Comparison of ENCODE assay signal across 8 cellular contexts in the genomic region with DNA sequence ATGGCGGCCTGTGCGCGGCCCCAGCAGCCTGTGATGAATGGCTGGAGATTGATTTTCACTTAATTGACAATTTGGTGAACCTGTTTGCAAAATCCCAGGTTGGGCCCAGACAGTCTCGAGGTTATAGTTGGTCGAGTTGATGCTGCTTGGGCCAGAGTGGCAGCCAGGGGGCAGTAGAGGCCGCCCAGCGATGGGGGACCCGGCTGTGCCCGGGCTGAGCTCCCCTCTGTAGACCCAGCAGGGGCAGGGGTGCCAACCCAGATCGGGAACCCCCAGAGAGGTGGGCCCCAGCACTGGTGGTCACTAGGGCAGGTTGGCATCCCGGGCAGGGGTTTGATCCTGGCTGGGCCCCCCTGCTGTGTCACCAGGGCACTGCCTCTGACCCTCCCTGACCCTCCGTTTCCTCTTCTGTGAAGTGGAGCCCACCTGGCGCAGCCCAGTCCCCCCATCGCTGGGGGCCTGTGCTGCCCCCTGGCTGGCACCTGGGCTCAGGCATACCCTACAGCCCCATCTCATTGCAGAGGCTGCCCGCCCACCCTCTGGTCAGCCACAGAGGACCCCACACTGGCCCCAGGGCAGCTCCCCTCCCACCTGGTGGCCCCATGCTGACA. TPM values are rescaled to one million over a fixed set of nuclear protein-coding genes. Genes with fewer than 3 reads are reported as not detected.
DNase-seq lines count a peak whose midpoint lies in the region; ATAC-seq and TF ChIP-seq lines count a peak whose summit lies in the region.

No MANE protein-coding gene starts in this region.

- no peaks in the 10 kb centered on the region for H3K36me3 ChIP-seq in CD4-positive, CD25-positive, alpha-beta regulatory T cell (ENCODE audit: control insufficient read depth, insufficient read depth, low read length)
- no peaks in the 10 kb centered on the region for H3K36me3 ChIP-seq in endodermal cell (ENCODE audit: control insufficient read depth, insufficient read depth, low read length)
- no peaks in the 10 kb centered on the region for H3K36me3 ChIP-seq in neuronal stem cell (replicated peaks in 1 of 2; ENCODE audit: control insufficient read depth in 2 of 2, insufficient read depth in 2 of 2, low read length in 2 of 2)

- H3K9ac ChIP-seq in endodermal cell (ENCODE audit: extremely low read depth, low read length, poor library complexity, severe bottlenecking): no peak overlapping the region
- peak overlapping the region; percentile 24 for H3K9ac ChIP-seq in neuronal stem cell (ENCODE audit: low read depth, low read length, poor library complexity)

- no peak overlapping the region for H3K27ac Mint-ChIP-seq in CD4-positive, CD25-positive, alpha-beta regulatory T cell
- peak overlapping the region; percentile 92 for H3K27ac Mint-ChIP-seq in endodermal cell

- no peak overlapping the region for H2BK120ac ChIP-seq in neuronal stem cell (ENCODE audit: low read depth, low read length)

- no peaks in the 10 kb centered on the region for H3K9me3 ChIP-seq in CD4-positive, CD25-positive, alpha-beta regulatory T cell (ENCODE audit: control insufficient read depth in 2 of 2, low read length in 2 of 2)
- H3K9me3 ChIP-seq in endodermal cell (ENCODE audit: control insufficient read depth, low read length) (no peaks in the 10 kb centered on the region), neuronal stem cell (replicated peaks in 1 of 2; ENCODE audit: control insufficient read depth in 2 of 2, insufficient read depth in 1 of 2, low read depth in 1 of 2, low read length in 2 of 2) (no peaks in the 10 kb centered on the region)

- H3K4me1 Mint-ChIP-seq in CD4-positive, CD25-positive, alpha-beta regulatory T cell: no peaks in the 10 kb centered on the region
- peaks cover 19% of the 10 kb centered on the region for H3K4me1 Mint-ChIP-seq in endodermal cell

- H3K4me2 ChIP-seq in neuronal stem cell (ENCODE audit: insufficient read depth, low read length, poor library complexity, severe bottlenecking): no peak overlapping the region

- peak overlapping the region; percentile 53 for H2BK12ac ChIP-seq in neuronal stem cell (ENCODE audit: low read length)

- ATAC-seq in CD4-positive, CD25-positive, alpha-beta regulatory T cell (ENCODE audit: low read depth in 2 of 2): peak in 1 of 2 donors; percentile 48
- ATAC-seq in GM19455 (IDR thresholded peaks at IDR 0.05; ENCODE audit: unreplicated experiment): no peak
- no peak for ATAC-seq in HG03565 (IDR thresholded peaks at IDR 0.05; ENCODE audit: unreplicated experiment)
- no peak for ATAC-seq in HG03432 (IDR thresholded peaks at IDR 0.05; ENCODE audit: unreplicated experiment)

- H2AFZ ChIP-seq in neuronal stem cell (ENCODE audit: low read length): no peak overlapping the region

- H3K23ac ChIP-seq in neuronal stem cell (ENCODE audit: low read depth, low read length, poor library complexity): no peak overlapping the region

- peak overlapping the region; percentile 94 for H2AK5ac ChIP-seq in neuronal stem cell (ENCODE audit: low read depth, low read length)

- DNase-seq in CD4-positive, CD25-positive, alpha-beta regulatory T cell: peak; percentile 27 to 40 (median 29)
- DNase-seq in HuH-7 (ENCODE audit: low spot score) (peak; percentile 81), endodermal cell (peak; percentile 87), neuronal stem cell (ENCODE audit: low spot score) (no peak)
- DNase-seq in activated CD4-positive, alpha-beta T cell treated with anti-CD3 and anti-CD28 coated beads, Interleukin-2, amount 50 U/mL, for 1 hour: peak; percentile 48

- H3K4me1 ChIP-seq in CD4-positive, CD25-positive, alpha-beta regulatory T cell (ENCODE audit: control insufficient read depth, insufficient read depth, low read length, poor library complexity, severe bottlenecking): no peaks in the 10 kb centered on the region
- H3K4me1 ChIP-seq in endodermal cell (ENCODE audit: control insufficient read depth, insufficient read depth, low read length) (peaks cover 9% of the 10 kb centered on the region), neuronal stem cell (ENCODE audit: control insufficient read depth in 2 of 2, insufficient read depth in 1 of 2, low read depth in 1 of 2, low read length in 2 of 2) (peaks cover 13 to 28% of the 10 kb centered on the region in 2 donors)

- no peak overlapping the region for H3K27ac ChIP-seq in CD4-positive, CD25-positive, alpha-beta regulatory T cell (ENCODE audit: insufficient read depth, low read length, poor library complexity, severe bottlenecking)
- H3K27ac ChIP-seq in endodermal cell (ENCODE audit: low read depth, low read length) (no peak overlapping the region), neuronal stem cell (replicated peaks; ENCODE audit: low read length) (no peak overlapping the region)

- H3K9me3 Mint-ChIP-seq in CD4-positive, CD25-positive, alpha-beta regulatory T cell: peaks cover 0 to 3% (median 0%) of the 10 kb centered on the region in 7 donors
- H3K9me3 Mint-ChIP-seq in endodermal cell: peaks cover 1% of the 10 kb centered on the region

- H3K79me1 ChIP-seq in neuronal stem cell (ENCODE audit: low read depth, low read length): peaks cover 3% of the 10 kb centered on the region

- WGBS in endodermal cell (ENCODE audit: insufficient coverage in 1 of 2, insufficient read length in 1 of 2), 2 experiments: 56 to 71% methylated on average over 6 to 15 of the region's 15 CpGs
- no CpG with 5 or more reads among the region's 15 CpGs for WGBS in neuronal stem cell (ENCODE audit: extremely low coverage in 2 of 2, insufficient read length in 2 of 2, insufficient replicate concordance in 1 of 2), 2 donors

- no peak overlapping the region for H3K4me3 Mint-ChIP-seq in CD4-positive, CD25-positive, alpha-beta regulatory T cell
- no peak overlapping the region for H3K4me3 Mint-ChIP-seq in endodermal cell

- no peak overlapping the region for H4K91ac ChIP-seq in neuronal stem cell (ENCODE audit: low read depth, low read length, poor library complexity)

- peak overlapping the region; percentile 79 for H2BK15ac ChIP-seq in neuronal stem cell (ENCODE audit: low read length)

- H3K27me3 Mint-ChIP-seq in CD4-positive, CD25-positive, alpha-beta regulatory T cell: no peaks in the 10 kb centered on the region
- no peaks in the 10 kb centered on the region for H3K27me3 Mint-ChIP-seq in endodermal cell (ENCODE audit: insufficient read depth)

- H3K14ac ChIP-seq in neuronal stem cell (ENCODE audit: low read length): peak overlapping the region; percentile 75

- TF ChIP-seq CTCF in endodermal cell (conservative IDR thresholded peaks at IDR 0.05): peak; percentile 95

- peak overlapping the region; percentile 92 for H3K18ac ChIP-seq in neuronal stem cell (ENCODE audit: low read length)

- no peak overlapping the region for H3K4ac ChIP-seq in neuronal stem cell (ENCODE audit: low read length)

- peak overlapping the region; percentile 15 for H2BK5ac ChIP-seq in neuronal stem cell (ENCODE audit: low read length)

- no peaks in the 10 kb centered on the region for H3K27me3 ChIP-seq in CD4-positive, CD25-positive, alpha-beta regulatory T cell (ENCODE audit: control insufficient read depth, insufficient read depth, low read length)
- H3K27me3 ChIP-seq in endodermal cell (ENCODE audit: control insufficient read depth, insufficient read depth, low read length, poor library complexity, severe bottlenecking) (no peaks in the 10 kb centered on the region), neuronal stem cell (ENCODE audit: control insufficient read depth in 3 of 3, insufficient read depth in 3 of 3, low read depth in 1 of 3, low read length in 3 of 3) (peaks cover 0 to 32% (median 2%) of the 10 kb centered on the region in 3 experiments)

- no peak overlapping the region for H4K8ac ChIP-seq in neuronal stem cell (ENCODE audit: low read depth, low read length)

- no peaks in the 10 kb centered on the region for H3K36me3 Mint-ChIP-seq in CD4-positive, CD25-positive, alpha-beta regulatory T cell
- H3K36me3 Mint-ChIP-seq in endodermal cell (ENCODE audit: low read depth): no peaks in the 10 kb centered on the region

- H3K4me3 ChIP-seq in CD4-positive, CD25-positive, alpha-beta regulatory T cell (ENCODE audit: low read depth, low read length): no peak overlapping the region
- H3K4me3 ChIP-seq in endodermal cell (ENCODE audit: low read length) (no peak overlapping the region), neuronal stem cell (ENCODE audit: low read length in 2 of 2) (no peak overlapping the region)

RNA-seq across cellular contexts. Expression of a gene that starts 34.5 kb away (rescaled TPM):
- not detected for total RNA-seq in CD4-positive, CD25-positive, alpha-beta regulatory T cell
- not detected for polyA plus RNA-seq in CD4-positive, CD25-positive, alpha-beta regulatory T cell
- total RNA-seq in endodermal cell: not detected
- polyA plus RNA-seq in endodermal cell (2013, experiment 1 of 2): 0.11 TPM
- polyA plus RNA-seq in endodermal cell (2013, experiment 2 of 2): not detected
- polyA plus RNA-seq in neuronal stem cell (2013, experiment 1 of 2): not detected
- not detected for polyA plus RNA-seq in neuronal stem cell (2013, experiment 2 of 2)

RNA-seq across cellular contexts. Expression of a gene that starts 51.7 kb away (rescaled TPM):
- 21.5 TPM for total RNA-seq in CD4-positive, CD25-positive, alpha-beta regulatory T cell
- polyA plus RNA-seq in CD4-positive, CD25-positive, alpha-beta regulatory T cell: 10 to 100 TPM; 44.7 to 55.6 (median 45.7) TPM
- 10 to 100 TPM; 56.4 to 58.4 TPM for total RNA-seq in endodermal cell
- 28.9 TPM for polyA plus RNA-seq in endodermal cell (2013, experiment 1 of 2)
- 28.8 TPM for polyA plus RNA-seq in endodermal cell (2013, experiment 2 of 2)
- polyA plus RNA-seq in neuronal stem cell (2013, experiment 1 of 2): 23.6 TPM
- polyA plus RNA-seq in neuronal stem cell (2013, experiment 2 of 2): 22.7 TPM
